Comparison of ENCODE assay signal across 1 cellular context in the genomic region with DNA sequence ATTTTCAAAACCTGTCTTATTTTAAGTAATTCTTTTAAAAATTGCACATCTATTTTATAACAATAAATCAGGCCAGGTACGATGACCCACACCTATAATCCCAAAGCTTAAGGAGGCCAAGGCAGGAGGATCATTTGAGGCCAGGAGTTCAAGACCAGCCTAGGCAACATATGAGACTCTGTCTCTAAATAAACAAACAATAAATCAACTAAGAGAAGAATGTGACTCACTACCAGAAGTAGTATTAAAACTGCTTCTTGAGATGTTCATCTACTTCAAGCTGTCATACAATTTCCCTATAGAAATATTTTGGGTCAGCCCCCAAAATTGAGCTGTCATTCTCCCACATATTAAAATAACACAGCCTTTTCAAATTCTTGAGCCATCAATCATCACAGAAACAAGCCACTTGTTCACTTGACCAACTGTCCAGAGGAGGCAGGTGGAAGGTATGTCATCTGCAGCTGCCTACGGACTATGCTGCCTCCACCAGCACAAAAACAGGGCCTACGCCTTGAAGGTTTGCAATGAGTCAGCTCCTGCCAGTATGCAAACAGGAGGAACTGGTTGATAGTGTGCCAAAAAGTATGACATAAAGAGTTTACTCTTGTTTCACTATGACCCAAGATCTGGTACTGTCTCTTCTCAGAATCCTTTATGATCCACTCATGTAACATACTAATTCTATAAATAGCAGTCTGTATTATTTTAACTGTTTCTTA.
TF ChIP-seq lines count a peak whose summit lies in the region.

No MANE protein-coding gene starts in this region.

TF ChIP-seq in GM12878, 131 proteins besides CTCF, POLR2A, EP300 and RAD21 (continued from another document and continues in another):
- TF ChIP-seq ZSCAN29 (IDR thresholded peaks at IDR 0.05) (no peak), GABPA (IDR thresholded peaks at IDR 0.05; ENCODE audit: low read depth) (peak; percentile 49; the same call in 1 of the 2 replicates), CUX1 (IDR thresholded peaks at IDR 0.05; ENCODE audit: insufficient replicate concordance, low read depth, low read length) (no peak), CBX3 (IDR thresholded peaks at IDR 0.05; ENCODE audit: borderline replicate concordance, low read depth) (no peak), BCL11A (IDR thresholded peaks at IDR 0.05; ENCODE audit: low read depth, low read length) (peak; percentile 41; the same call in 1 of the 2 replicates), IKZF2 (IDR thresholded peaks at IDR 0.05) (peak; percentile 58 to 65; a peak in 3 of 4 replicates), ATF7 (IDR thresholded peaks at IDR 0.05; ENCODE audit: low read depth) (peak; percentile 95), EED (IDR thresholded peaks at IDR 0.05; ENCODE audit: low read depth) (peak; percentile 63; the same call in 1 of the 2 replicates), MTA2 (IDR thresholded peaks at IDR 0.05; ENCODE audit: low read depth) (peak; percentile 69), ZNF207 (IDR thresholded peaks at IDR 0.05; ENCODE audit: borderline replicate concordance) (0 out of 2 replicates have a peak, but pooled peaks have one; percentile 31), WRNIP1 (IDR thresholded peaks at IDR 0.05; ENCODE audit: borderline replicate concordance, low read depth, low read length) (no peak), RELB (IDR thresholded peaks at IDR 0.05; ENCODE audit: low read depth) (peak; percentile 39; the same call in 1 of the 2 replicates), RCOR1 (conservative IDR thresholded peaks at IDR 0.05; ENCODE audit: low read depth, low read length) (no peak), RB1 (IDR thresholded peaks at IDR 0.05; ENCODE audit: borderline replicate concordance) (no peak), CEBPB (IDR thresholded peaks at IDR 0.05; ENCODE audit: borderline replicate concordance in 1 of 2, low read depth in 2 of 2, low read length in 2 of 2) (no peak), TAF1 (IDR thresholded peaks at IDR 0.05; ENCODE audit: borderline replicate concordance, low read depth, low read length) (no peak), MYB (IDR thresholded peaks at IDR 0.05; ENCODE audit: borderline replicate concordance, low read depth, low read length) (0 out of 2 replicates have a peak, but pooled peaks have one; percentile 14), SMC3 (IDR thresholded peaks at IDR 0.05; ENCODE audit: borderline replicate concordance, low read length) (no peak; the same call in 1 of the 2 replicates), NR2C1 (IDR thresholded peaks at IDR 0.05) (no peak), RBBP5 (conservative IDR thresholded peaks at IDR 0.05) (no peak), STAT3 (IDR thresholded peaks at IDR 0.05; ENCODE audit: low read depth, low read length) (no peak), ZBTB11 (CRISPR knock-in tag; IDR thresholded peaks at IDR 0.05) (no peak), MEF2A (IDR thresholded peaks at IDR 0.05; ENCODE audit: insufficient read depth, low read depth, low read length) (peak; percentile 95), TCF3 (IDR thresholded peaks at IDR 0.05; ENCODE audit: borderline replicate concordance, insufficient read depth, low read depth, low read length) (peak; percentile 32; the same call in 1 of the 2 replicates), IRF4 (IDR thresholded peaks at IDR 0.05; ENCODE audit: low read depth, low read length) (peak; percentile 84), SPI1 (IDR thresholded peaks at IDR 0.05; ENCODE audit: borderline replicate concordance, insufficient read depth, low read depth, low read length) (peak; percentile 46; the same call in 1 of the 2 replicates), RELA (IDR thresholded peaks at IDR 0.05; ENCODE audit: borderline replicate concordance, partially characterized antibody) (no peak), PAX5 (IDR thresholded peaks at IDR 0.05; ENCODE audit: borderline replicate concordance, low read depth, low read length) (peak; percentile 73; the same call in 1 of the 2 replicates), IKZF1 (conservative IDR thresholded peaks at IDR 0.05) (peak; percentile 61), DPF2 (IDR thresholded peaks at IDR 0.05) (peak; percentile 87)
- TF ChIP-seq, protein P1, sequence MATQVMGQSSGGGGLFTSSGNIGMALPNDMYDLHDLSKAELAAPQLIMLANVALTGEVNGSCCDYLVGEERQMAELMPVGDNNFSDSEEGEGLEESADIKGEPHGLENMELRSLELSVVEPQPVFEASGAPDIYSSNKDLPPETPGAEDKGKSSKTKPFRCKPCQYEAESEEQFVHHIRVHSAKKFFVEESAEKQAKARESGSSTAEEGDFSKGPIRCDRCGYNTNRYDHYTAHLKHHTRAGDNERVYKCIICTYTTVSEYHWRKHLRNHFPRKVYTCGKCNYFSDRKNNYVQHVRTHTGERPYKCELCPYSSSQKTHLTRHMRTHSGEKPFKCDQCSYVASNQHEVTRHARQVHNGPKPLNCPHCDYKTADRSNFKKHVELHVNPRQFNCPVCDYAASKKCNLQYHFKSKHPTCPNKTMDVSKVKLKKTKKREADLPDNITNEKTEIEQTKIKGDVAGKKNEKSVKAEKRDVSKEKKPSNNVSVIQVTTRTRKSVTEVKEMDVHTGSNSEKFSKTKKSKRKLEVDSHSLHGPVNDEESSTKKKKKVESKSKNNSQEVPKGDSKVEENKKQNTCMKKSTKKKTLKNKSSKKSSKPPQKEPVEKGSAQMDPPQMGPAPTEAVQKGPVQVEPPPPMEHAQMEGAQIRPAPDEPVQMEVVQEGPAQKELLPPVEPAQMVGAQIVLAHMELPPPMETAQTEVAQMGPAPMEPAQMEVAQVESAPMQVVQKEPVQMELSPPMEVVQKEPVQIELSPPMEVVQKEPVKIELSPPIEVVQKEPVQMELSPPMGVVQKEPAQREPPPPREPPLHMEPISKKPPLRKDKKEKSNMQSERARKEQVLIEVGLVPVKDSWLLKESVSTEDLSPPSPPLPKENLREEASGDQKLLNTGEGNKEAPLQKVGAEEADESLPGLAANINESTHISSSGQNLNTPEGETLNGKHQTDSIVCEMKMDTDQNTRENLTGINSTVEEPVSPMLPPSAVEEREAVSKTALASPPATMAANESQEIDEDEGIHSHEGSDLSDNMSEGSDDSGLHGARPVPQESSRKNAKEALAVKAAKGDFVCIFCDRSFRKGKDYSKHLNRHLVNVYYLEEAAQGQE (IDR thresholded peaks at IDR 0.05; ENCODE audit: low read depth, low read length): no peak
- TF ChIP-seq, protein P2, sequence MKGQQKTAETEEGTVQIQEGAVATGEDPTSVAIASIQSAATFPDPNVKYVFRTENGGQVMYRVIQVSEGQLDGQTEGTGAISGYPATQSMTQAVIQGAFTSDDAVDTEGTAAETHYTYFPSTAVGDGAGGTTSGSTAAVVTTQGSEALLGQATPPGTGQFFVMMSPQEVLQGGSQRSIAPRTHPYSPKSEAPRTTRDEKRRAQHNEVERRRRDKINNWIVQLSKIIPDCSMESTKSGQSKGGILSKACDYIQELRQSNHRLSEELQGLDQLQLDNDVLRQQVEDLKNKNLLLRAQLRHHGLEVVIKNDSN (IDR thresholded peaks at IDR 0.05; ENCODE audit: borderline replicate concordance, extremely low read length, insufficient read depth, low read depth, low read length): no peak
- TF ChIP-seq, protein P3, sequence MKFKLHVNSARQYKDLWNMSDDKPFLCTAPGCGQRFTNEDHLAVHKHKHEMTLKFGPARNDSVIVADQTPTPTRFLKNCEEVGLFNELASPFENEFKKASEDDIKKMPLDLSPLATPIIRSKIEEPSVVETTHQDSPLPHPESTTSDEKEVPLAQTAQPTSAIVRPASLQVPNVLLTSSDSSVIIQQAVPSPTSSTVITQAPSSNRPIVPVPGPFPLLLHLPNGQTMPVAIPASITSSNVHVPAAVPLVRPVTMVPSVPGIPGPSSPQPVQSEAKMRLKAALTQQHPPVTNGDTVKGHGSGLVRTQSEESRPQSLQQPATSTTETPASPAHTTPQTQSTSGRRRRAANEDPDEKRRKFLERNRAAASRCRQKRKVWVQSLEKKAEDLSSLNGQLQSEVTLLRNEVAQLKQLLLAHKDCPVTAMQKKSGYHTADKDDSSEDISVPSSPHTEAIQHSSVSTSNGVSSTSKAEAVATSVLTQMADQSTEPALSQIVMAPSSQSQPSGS (IDR thresholded peaks at IDR 0.05; ENCODE audit: low read length): peak; percentile 99
- TF ChIP-seq, protein P4, sequence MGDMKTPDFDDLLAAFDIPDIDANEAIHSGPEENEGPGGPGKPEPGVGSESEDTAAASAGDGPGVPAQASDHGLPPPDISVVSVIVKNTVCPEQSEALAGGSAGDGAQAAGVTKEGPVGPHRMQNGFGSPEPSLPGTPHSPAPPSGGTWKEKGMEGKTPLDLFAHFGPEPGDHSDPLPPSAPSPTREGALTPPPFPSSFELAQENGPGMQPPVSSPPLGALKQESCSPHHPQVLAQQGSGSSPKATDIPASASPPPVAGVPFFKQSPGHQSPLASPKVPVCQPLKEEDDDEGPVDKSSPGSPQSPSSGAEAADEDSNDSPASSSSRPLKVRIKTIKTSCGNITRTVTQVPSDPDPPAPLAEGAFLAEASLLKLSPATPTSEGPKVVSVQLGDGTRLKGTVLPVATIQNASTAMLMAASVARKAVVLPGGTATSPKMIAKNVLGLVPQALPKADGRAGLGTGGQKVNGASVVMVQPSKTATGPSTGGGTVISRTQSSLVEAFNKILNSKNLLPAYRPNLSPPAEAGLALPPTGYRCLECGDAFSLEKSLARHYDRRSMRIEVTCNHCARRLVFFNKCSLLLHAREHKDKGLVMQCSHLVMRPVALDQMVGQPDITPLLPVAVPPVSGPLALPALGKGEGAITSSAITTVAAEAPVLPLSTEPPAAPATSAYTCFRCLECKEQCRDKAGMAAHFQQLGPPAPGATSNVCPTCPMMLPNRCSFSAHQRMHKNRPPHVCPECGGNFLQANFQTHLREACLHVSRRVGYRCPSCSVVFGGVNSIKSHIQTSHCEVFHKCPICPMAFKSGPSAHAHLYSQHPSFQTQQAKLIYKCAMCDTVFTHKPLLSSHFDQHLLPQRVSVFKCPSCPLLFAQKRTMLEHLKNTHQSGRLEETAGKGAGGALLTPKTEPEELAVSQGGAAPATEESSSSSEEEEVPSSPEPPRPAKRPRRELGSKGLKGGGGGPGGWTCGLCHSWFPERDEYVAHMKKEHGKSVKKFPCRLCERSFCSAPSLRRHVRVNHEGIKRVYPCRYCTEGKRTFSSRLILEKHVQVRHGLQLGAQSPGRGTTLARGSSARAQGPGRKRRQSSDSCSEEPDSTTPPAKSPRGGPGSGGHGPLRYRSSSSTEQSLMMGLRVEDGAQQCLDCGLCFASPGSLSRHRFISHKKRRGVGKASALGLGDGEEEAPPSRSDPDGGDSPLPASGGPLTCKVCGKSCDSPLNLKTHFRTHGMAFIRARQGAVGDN (IDR thresholded peaks at IDR 0.05): no peak
